12 cellular contexts compared by ENCODE assay signal in genomic region chr1:27816921-27817630, GRCh38. TPM values are rescaled to one million over a fixed set of nuclear protein-coding genes. Genes with fewer than 3 reads are reported as not detected.
A peak's percentile ranks its signal among the peaks of the same experiment; 100 is the strongest.
DNase-seq lines count a peak whose midpoint lies in the region; ATAC-seq, FAIRE-seq and TF ChIP-seq lines count a peak whose summit lies in the region.
"Had no signal": no experiment of that assay in that cellular context is flagged by ENCODE, and none has a peak within 500 bp of the region (broad histone marks: within the 10 kb centered on the region; RNA-seq: fewer than 3 reads in every experiment).

No MANE protein-coding gene starts in this region.

- CTCF ChIA-PET in HEK293 (lab: Yijun Ruan, JAX) (interaction anchor here (0.9 to 1.2 kb wide), 2 partner anchors 91 to 99 kb away, joined by 3 to 5 read pairs; partner anchors contain the start of gene FAM76A), HepG2 (lab: Yijun Ruan, JAX; ENCODE audit: low intra/inter-chr PET ratio, low total read pairs) (no interaction called here)

- TF ChIP-seq POLR2A in HepG2 (IDR thresholded peaks at IDR 0.05; ENCODE audit: insufficient read depth in 1 of 2, low read depth in 2 of 2, low read length in 2 of 2): peak in 1 of 2 experiments; percentile 47; a peak in 1 of 4 replicates

- DNase-seq in choroid plexus epithelial cell (ENCODE audit: low read depth) (peak; percentile 67), HepG2 (ENCODE audit: low spot score) (peak; percentile 98), thoracic aorta (ENCODE audit: low spot score) (no peak), HK-2 (ENCODE audit: unreplicated experiment) (no peak)
- DNase-seq: activated CD4-positive, CD25-positive, alpha-beta regulatory T cell; activated naive CD4-positive, alpha-beta T cell treated with anti-CD3 and anti-CD28 coated beads, Interleukin-2, amount 10 ng/mL, durations not matched to agents 7 days and 5 days; erythroblast; stimulated activated CD4-positive, alpha-beta T cell treated with anti-CD3 and anti-CD28 coated beads, Interleukin-4, amount 100 ng/mL, for 4 hours had no signal

- peaks cover 94% of the 10 kb centered on the region for H3K36me3 Mint-ChIP-seq in activated T-helper 17 cell treated with anti-CD3 and anti-CD28 coated beads, Interleukin-2, amount 50 U/mL, for 72 hours (ENCODE audit: low read depth)

- H3K36me3 ChIP-seq in HEK293 (ENCODE audit: control insufficient read depth in 2 of 2, insufficient read depth in 1 of 2, low read length in 2 of 2) (peaks cover 15 to 64% of the 10 kb centered on the region in 2 experiments), HepG2 (replicated peaks in 1 of 2; ENCODE audit: control insufficient read depth in 1 of 2, insufficient read depth in 2 of 2, low read length in 2 of 2) (peaks cover 2 to 15% of the 10 kb centered on the region in 2 experiments; a peak in 4 of 5 replicates), thoracic aorta (peaks cover 60% of the 10 kb centered on the region)

- no TSS peak for BruUV-seq in HepG2 (replicated peaks; lab: Mats Ljungman, UMichigan)

- peaks cover under 1% of the 10 kb centered on the region for H3K4me1 Mint-ChIP-seq in activated T-helper 17 cell treated with anti-CD3 and anti-CD28 coated beads, Interleukin-2, amount 50 U/mL, for 72 hours
- H3K4me1 Mint-ChIP-seq: activated naive CD4-positive, alpha-beta T cell treated with anti-CD3 and anti-CD28 coated beads, Interleukin-2, amount 10 ng/mL, durations not matched to agents 7 days and 5 days had no signal

- TF ChIP-seq CTCF in HEK293 (tag by site-specific recombination; IDR thresholded peaks at IDR 0.05) (no peak), choroid plexus epithelial cell (conservative IDR thresholded peaks at IDR 0.05; ENCODE audit: low read depth, low read length) (no peak), HepG2 (CRISPR knock-in tag; IDR thresholded peaks at IDR 0.05) (no peak), thoracic aorta (IDR thresholded peaks at IDR 0.05) (no peak)

- in situ Hi-C loops in HepG2 (cut with HindIII; ENCODE audit: extremely low pct_ligation_motif_present, low pct_unique_long_range_greater_than_20kb): no loop called here

- FAIRE-seq in HepG2 (lab: Jason Lieb, UNC): peak; percentile 95

- no peak overlapping the region for H3K27ac ChIP-seq in HEK293 (ENCODE audit: extremely low read depth, low read depth, low read length)
- peak overlapping the region; percentile 91 for H3K27ac ChIP-seq in HepG2 (ENCODE audit: extremely low read length, insufficient read depth, low read length)
- H3K27ac ChIP-seq in thoracic aorta: peak overlapping the region; percentile 56 to 61

- peak overlapping the region; percentile 64 for H3K4me2 ChIP-seq in HepG2 (ENCODE audit: low read depth, low read length)

- no peaks in the 10 kb centered on the region for H3K9me3 Mint-ChIP-seq in activated T-helper 17 cell treated with anti-CD3 and anti-CD28 coated beads, Interleukin-2, amount 50 U/mL, for 72 hours
- H3K9me3 Mint-ChIP-seq: activated naive CD4-positive, alpha-beta T cell treated with anti-CD3 and anti-CD28 coated beads, Interleukin-2, amount 10 ng/mL, durations not matched to agents 7 days and 5 days had no signal

- H3K4me3 ChIP-seq in HEK293 (ENCODE audit: low read depth, low read length) (no peak overlapping the region), choroid plexus epithelial cell (ENCODE audit: low read depth, low read length) (no peak overlapping the region), HepG2 (replicated peaks in 1 of 3; ENCODE audit: insufficient read depth in 1 of 3, low read depth in 2 of 3, low read length in 3 of 3) (peak overlapping the region in 1 of 3 experiments; percentile 35; a peak in 1 of 6 replicates), thoracic aorta (no peak overlapping the region)

- H3K27me3 Mint-ChIP-seq in activated T-helper 17 cell treated with anti-CD3 and anti-CD28 coated beads, Interleukin-2, amount 50 U/mL, for 72 hours: no peaks in the 10 kb centered on the region
- H3K27me3 Mint-ChIP-seq: activated naive CD4-positive, alpha-beta T cell treated with anti-CD3 and anti-CD28 coated beads, Interleukin-2, amount 10 ng/mL, durations not matched to agents 7 days and 5 days had no signal

- no peaks in the 10 kb centered on the region for H3K4me1 ChIP-seq in HEK293 (ENCODE audit: control insufficient read depth, insufficient read depth, low read length)
- H3K4me1 ChIP-seq in HepG2 (ENCODE audit: insufficient read depth, low read length): peaks cover 31% of the 10 kb centered on the region
- peaks cover 0 to 14% of the 10 kb centered on the region in 2 donors for H3K4me1 ChIP-seq in thoracic aorta (ENCODE audit: control insufficient read depth in 1 of 2, low read depth in 2 of 2)

- intact Hi-C loops in HepG2 (cut with micrococcal nuclease; ENCODE audit: unreplicated experiment): no loop called here

- TF ChIP-seq EP300 in HepG2 (IDR thresholded peaks at IDR 0.05; ENCODE audit: low read depth in 2 of 2, low read length in 2 of 2) (peak in 1 of 2 experiments; percentile 54; a peak in 2 of 4 replicates), HepG2 (CRISPR knock-in tag; IDR thresholded peaks at IDR 0.05; ENCODE audit: borderline replicate concordance) (no peak; the same call in 1 of the 2 replicates)

- H3K9ac ChIP-seq in HepG2 (ENCODE audit: insufficient read depth, low read depth, low read length): peak overlapping the region; percentile 58

- peak; percentile 99 for ATAC-seq in HepG2
- ATAC-seq in thoracic aorta (ENCODE audit: insufficient number of reproducible peaks, low FRiP score, low read depth): peak; percentile 43
- no peak for ATAC-seq in HG03175 (IDR thresholded peaks at IDR 0.05; ENCODE audit: unreplicated experiment)
- ATAC-seq in GM21381 (IDR thresholded peaks at IDR 0.05; ENCODE audit: unreplicated experiment): no peak
- ATAC-seq in activated T-helper 17 cell treated with anti-CD3 and anti-CD28 coated beads, Interleukin-2, amount 50 U/mL, for 72 hours (replicated peaks): no peak

- H3K4me3 Mint-ChIP-seq in activated T-helper 17 cell treated with anti-CD3 and anti-CD28 coated beads, Interleukin-2, amount 50 U/mL, for 72 hours: no peak overlapping the region
- H3K4me3 Mint-ChIP-seq: activated naive CD4-positive, alpha-beta T cell treated with anti-CD3 and anti-CD28 coated beads, Interleukin-2, amount 10 ng/mL, durations not matched to agents 7 days and 5 days had no signal

- no peaks in the 10 kb centered on the region for H3K79me2 ChIP-seq in HepG2 (ENCODE audit: insufficient read depth, low read length)

- H3K27me3 ChIP-seq in HepG2 (ENCODE audit: control insufficient read depth in 1 of 2, insufficient read depth in 2 of 2, low read length in 2 of 2): no peaks in the 10 kb centered on the region
- H3K27me3 ChIP-seq in thoracic aorta (replicated peaks; ENCODE audit: insufficient read depth): no peaks in the 10 kb centered on the region

- no peak for TF ChIP-seq RAD21 in HepG2 (CRISPR knock-in tag; IDR thresholded peaks at IDR 0.05)

- H3K27ac Mint-ChIP-seq in activated T-helper 17 cell treated with anti-CD3 and anti-CD28 coated beads, Interleukin-2, amount 50 U/mL, for 72 hours: no peak overlapping the region
- H3K27ac Mint-ChIP-seq: activated naive CD4-positive, alpha-beta T cell treated with anti-CD3 and anti-CD28 coated beads, Interleukin-2, amount 10 ng/mL, durations not matched to agents 7 days and 5 days had no signal

- POLR2A ChIA-PET in HEK293 (lab: Yijun Ruan, JAX): interaction anchor here (1.1 to 1.3 kb wide), 2 partner anchors 14 to 44 kb away, joined by 4 to 6 read pairs; partner anchors contain the start of genes PPP1R8 and STX12
- POLR2A ChIA-PET in HepG2 (lab: Yijun Ruan, JAX): interaction anchor here (0.6 to 3.5 kb wide), 11 partner anchors 11 to 831 kb away, joined by 3 to 89 read pairs (median 3); partner anchors contain the start of genes EYA3, FAM76A, PPP1R8 and RCC1

- H3K9me3 ChIP-seq in HEK293 (ENCODE audit: control insufficient read depth, insufficient read depth, low read depth, low read length): no peaks in the 10 kb centered on the region
- H3K9me3 ChIP-seq in HepG2 (ENCODE audit: low read length): no peaks in the 10 kb centered on the region
- H3K9me3 ChIP-seq in thoracic aorta: no peaks in the 10 kb centered on the region

- no peak overlapping the region for H2AFZ ChIP-seq in HepG2 (ENCODE audit: low read length)

- WGBS in HepG2 (ENCODE audit: low lambda C conversion rate): 14% methylated on average over 2 of the region's 2 CpGs

- H4K20me1 ChIP-seq in HepG2 (ENCODE audit: insufficient read depth, low read length): no peaks in the 10 kb centered on the region

RNA-seq across cellular contexts. Expression of gene PPP1R8, which starts 13.5 kb away (rescaled TPM):
- 62.2 and 98.1 TPM in 2 replicates for total RNA-seq in HepG2 (2016; rRNA removed; fragmentation: Illumina TruSeq; extraction: Trizol)
- total RNA-seq in HepG2 (2016; cell fraction: cytosol; rRNA removed; fragmentation: Illumina TruSeq; extraction: Trizol; ENCODE audit: low read depth): 12.8 and 14.3 TPM in 2 replicates
- total RNA-seq in HepG2 (2016; cell fraction: insoluble cytoplasmic fraction; rRNA removed; fragmentation: Illumina TruSeq; extraction: Trizol): 62.7 and 98.4 TPM in 2 replicates
- 39.3 and 40.1 TPM in 2 replicates for total RNA-seq in HepG2 (2016; cell fraction: membrane; rRNA removed; fragmentation: Illumina TruSeq; extraction: Trizol)
- total RNA-seq in HepG2 (2016; cell fraction: nucleus; rRNA removed; fragmentation: Illumina TruSeq; extraction: Trizol): 25.9 and 28.7 TPM in 2 replicates
- 35.5 and 38.3 TPM in 2 replicates for polyA plus RNA-seq in HepG2 (2011; rRNA removed)
- 30.3 and 33.6 TPM in 2 replicates for polyA plus RNA-seq in HepG2 (2011; cell fraction: cytosol; rRNA removed)
- 15.4 and 17.5 TPM in 2 replicates for polyA plus RNA-seq in HepG2 (2011; cell fraction: nucleus; rRNA removed)
- polyA plus RNA-seq in HepG2 (2012): 26.0 and 27.6 TPM in 2 replicates
- polyA plus RNA-seq in HepG2 (2016; cell fraction: cytosol; fragmentation: Illumina TruSeq; extraction: Trizol; ENCODE audit: low read depth): 6.0 and 6.1 TPM in 2 replicates
- polyA plus RNA-seq in HepG2 (2016; cell fraction: insoluble cytoplasmic fraction; fragmentation: Illumina TruSeq; extraction: Trizol; ENCODE audit: low read depth): 85.3 and 95.4 TPM in 2 replicates
- polyA plus RNA-seq in HepG2 (2016; cell fraction: membrane; fragmentation: Illumina TruSeq; extraction: Trizol; ENCODE audit: low read depth): 21.0 and 21.2 TPM in 2 replicates
- 38.0 and 42.7 TPM in 2 replicates for polyA plus RNA-seq in HepG2 (2016; cell fraction: nucleus; fragmentation: Illumina TruSeq; extraction: Trizol; ENCODE audit: insufficient read depth, low read depth)
- 75.2 and 154 TPM in 2 replicates for polyA minus RNA-seq in HepG2 (2011; rRNA and poly(A)+ RNA removed; ENCODE audit: low replicate concordance)
- 25.6 and 26.0 TPM in 2 replicates for polyA minus RNA-seq in HepG2 (2011; cell fraction: cytosol; rRNA and poly(A)+ RNA removed)
- polyA minus RNA-seq in HepG2 (2011; cell fraction: nucleus; rRNA and poly(A)+ RNA removed): 15.5 and 16.3 TPM in 2 replicates
- total RNA-seq in thoracic aorta: 10 to 100 TPM; 37.2 to 40.8 TPM
- total RNA-seq in activated T-helper 17 cell treated with anti-CD3 and anti-CD28 coated beads, Interleukin-2, amount 50 U/mL, for 72 hours: 10 to 100 TPM; 41.0 to 57.9 TPM

RNA-seq across cellular contexts. Expression of gene STX12, which starts 44.1 kb away (rescaled TPM):
- total RNA-seq in HepG2 (2016; rRNA removed; fragmentation: Illumina TruSeq; extraction: Trizol): 16.3 and 19.7 TPM in 2 replicates
- total RNA-seq in HepG2 (2016; cell fraction: cytosol; rRNA removed; fragmentation: Illumina TruSeq; extraction: Trizol; ENCODE audit: low read depth): 3.5 and 6.0 TPM in 2 replicates
- 15.4 and 19.3 TPM in 2 replicates for total RNA-seq in HepG2 (2016; cell fraction: insoluble cytoplasmic fraction; rRNA removed; fragmentation: Illumina TruSeq; extraction: Trizol)
- 9.4 and 9.7 TPM in 2 replicates for total RNA-seq in HepG2 (2016; cell fraction: membrane; rRNA removed; fragmentation: Illumina TruSeq; extraction: Trizol)
- 10.7 and 14.4 TPM in 2 replicates for total RNA-seq in HepG2 (2016; cell fraction: nucleus; rRNA removed; fragmentation: Illumina TruSeq; extraction: Trizol)
- polyA plus RNA-seq in HepG2 (2011; rRNA removed): 6.3 and 9.0 TPM in 2 replicates
- polyA plus RNA-seq in HepG2 (2011; cell fraction: cytosol; rRNA removed): 3.5 and 5.7 TPM in 2 replicates
- 8.7 and 14.1 TPM in 2 replicates for polyA plus RNA-seq in HepG2 (2011; cell fraction: nucleus; rRNA removed)
- polyA plus RNA-seq in HepG2 (2012): 11.4 and 13.1 TPM in 2 replicates
- 1.6 and 1.8 TPM in 2 replicates for polyA plus RNA-seq in HepG2 (2016; cell fraction: cytosol; fragmentation: Illumina TruSeq; extraction: Trizol; ENCODE audit: low read depth)
- 18.0 and 18.9 TPM in 2 replicates for polyA plus RNA-seq in HepG2 (2016; cell fraction: insoluble cytoplasmic fraction; fragmentation: Illumina TruSeq; extraction: Trizol; ENCODE audit: low read depth)
- 4.6 and 5.0 TPM in 2 replicates for polyA plus RNA-seq in HepG2 (2016; cell fraction: membrane; fragmentation: Illumina TruSeq; extraction: Trizol; ENCODE audit: low read depth)
- polyA plus RNA-seq in HepG2 (2016; cell fraction: nucleus; fragmentation: Illumina TruSeq; extraction: Trizol; ENCODE audit: insufficient read depth, low read depth): 21.7 and 23.0 TPM in 2 replicates
- 1.8 and 4.2 TPM in 2 replicates for polyA minus RNA-seq in HepG2 (2011; rRNA and poly(A)+ RNA removed; ENCODE audit: low replicate concordance)
- polyA minus RNA-seq in HepG2 (2011; cell fraction: cytosol; rRNA and poly(A)+ RNA removed): 4.3 and 9.0 TPM in 2 replicates
- polyA minus RNA-seq in HepG2 (2011; cell fraction: nucleus; rRNA and poly(A)+ RNA removed): 14.3 and 21.3 TPM in 2 replicates
- total RNA-seq in thoracic aorta: 10 to 100 TPM; 91.5 to 95.9 TPM
- 10 to 100 TPM; 39.1 to 50.7 TPM for total RNA-seq in activated T-helper 17 cell treated with anti-CD3 and anti-CD28 coated beads, Interleukin-2, amount 50 U/mL, for 72 hours

RNA-seq across cellular contexts. Expression of gene THEMIS2, which starts 55.3 kb away (rescaled TPM):
- 0.38 and 0.46 TPM in 2 replicates for total RNA-seq in HepG2 (2016; rRNA removed; fragmentation: Illumina TruSeq; extraction: Trizol)
- not detected in 2 replicates for total RNA-seq in HepG2 (2016; cell fraction: cytosol; rRNA removed; fragmentation: Illumina TruSeq; extraction: Trizol; ENCODE audit: low read depth)
- total RNA-seq in HepG2 (2016; cell fraction: insoluble cytoplasmic fraction; rRNA removed; fragmentation: Illumina TruSeq; extraction: Trizol): 0.52 and 0.74 TPM in 2 replicates
- 0.28 and 0.31 TPM in 2 replicates for total RNA-seq in HepG2 (2016; cell fraction: membrane; rRNA removed; fragmentation: Illumina TruSeq; extraction: Trizol)
- total RNA-seq in HepG2 (2016; cell fraction: nucleus; rRNA removed; fragmentation: Illumina TruSeq; extraction: Trizol): 0.25 and 0.43 TPM in 2 replicates
- 1.2 and 1.5 TPM in 2 replicates for polyA plus RNA-seq in HepG2 (2011; rRNA removed)
- polyA plus RNA-seq in HepG2 (2011; cell fraction: cytosol; rRNA removed): 0.77 and 0.78 TPM in 2 replicates
- polyA plus RNA-seq in HepG2 (2011; cell fraction: nucleus; rRNA removed): 1.5 and 1.7 TPM in 2 replicates
- polyA plus RNA-seq in HepG2 (2012): 0.43 and 0.49 TPM in 2 replicates
- 0.17 and 0.21 TPM in 2 replicates for polyA plus RNA-seq in HepG2 (2016; cell fraction: cytosol; fragmentation: Illumina TruSeq; extraction: Trizol; ENCODE audit: low read depth)
- polyA plus RNA-seq in HepG2 (2016; cell fraction: insoluble cytoplasmic fraction; fragmentation: Illumina TruSeq; extraction: Trizol; ENCODE audit: low read depth): 0.22 and 0.42 TPM in 2 replicates
- not detected in 2 replicates for polyA plus RNA-seq in HepG2 (2016; cell fraction: membrane; fragmentation: Illumina TruSeq; extraction: Trizol; ENCODE audit: low read depth)
- 0.95 and 2.0 TPM in 2 replicates for polyA plus RNA-seq in HepG2 (2016; cell fraction: nucleus; fragmentation: Illumina TruSeq; extraction: Trizol; ENCODE audit: insufficient read depth, low read depth)
- 1.1 and 4.7 TPM in 2 replicates for polyA minus RNA-seq in HepG2 (2011; rRNA and poly(A)+ RNA removed; ENCODE audit: low replicate concordance)
- polyA minus RNA-seq in HepG2 (2011; cell fraction: cytosol; rRNA and poly(A)+ RNA removed): 0.89 and 1.1 TPM in 2 replicates
- 1.4 and 2.4 TPM in 2 replicates for polyA minus RNA-seq in HepG2 (2011; cell fraction: nucleus; rRNA and poly(A)+ RNA removed)
- 100 to 1,000 TPM in 1 of 2 donors, 10 to 100 TPM in 1; 46.2 to 119 TPM for total RNA-seq in thoracic aorta
- total RNA-seq in activated T-helper 17 cell treated with anti-CD3 and anti-CD28 coated beads, Interleukin-2, amount 50 U/mL, for 72 hours: 10 to 100 TPM; 32.0 to 62.8 TPM

Comparison
In these comparisons a context has a peak if more than half of its experiments do, and no peak if none do; other contexts are left out.
1. DNase-seq: peak in choroid plexus epithelial cell (single experiment) and HepG2 (single experiment); none in thoracic aorta (single experiment) and HK-2 (single experiment).
2. ATAC-seq: peak in HepG2 (single experiment) and thoracic aorta (single experiment); none in HG03175 (single experiment), GM21381 (single experiment) and activated T-helper 17 cell treated with anti-CD3 and anti-CD28 coated beads, Interleukin-2, amount 50 U/mL, for 72 hours (single experiment).
3. RNA of gene THEMIS2, which starts 55.3 kb away (total RNA-seq): 46.2 to 119 TPM in thoracic aorta and 32.0 to 62.8 TPM in activated T-helper 17 cell treated with anti-CD3 and anti-CD28 coated beads, Interleukin-2, amount 50 U/mL, for 72 hours; 0.25 to 0.74 TPM in HepG2; every median in the first group is over 10 times any median in the second.
4. Of the 63 proteins assayed by ChIP-seq in both HepG2 and HEK293: peak only in HepG2: ATF2, MEIS1 and REPIN1; only in HEK293: none; in both: none; in neither: 60.